Comparison of ENCODE assay signal across 22 cellular contexts in genomic region chr12:5292651-5293050, GRCh38.
A peak's percentile ranks its signal among the peaks of the same experiment; 100 is the strongest.
DNase-seq lines count a peak whose midpoint lies in the region; ATAC-seq and TF ChIP-seq lines count a peak whose summit lies in the region.
"Had no signal": no experiment of that assay in that cellular context is flagged by ENCODE, and none has a peak within 500 bp of the region (broad histone marks: within the 10 kb centered on the region; RNA-seq: fewer than 3 reads in every experiment).

No MANE protein-coding gene starts in this region.

- H3K4me3 ChIP-seq in osteoblast (ENCODE audit: insufficient read depth, low read length) = no peak overlapping the region
- no peak overlapping the region for H3K4me3 ChIP-seq in PC-3 (ENCODE audit: low read length)
- H3K4me3 ChIP-seq: BLaER1, GM12878 had no signal

- H2AFZ ChIP-seq in osteoblast (ENCODE audit: low read length) (no peak overlapping the region), PC-3 (ENCODE audit: low read length) (no peak overlapping the region)

- H3K79me2 ChIP-seq in osteoblast (ENCODE audit: insufficient read depth, low read length) (no peaks in the 10 kb centered on the region), PC-3 (ENCODE audit: low read length) (no peaks in the 10 kb centered on the region)

- POLR2A ChIA-PET in PC-3 (lab: Charles Lee; ENCODE audit: unreplicated experiment) = no interaction called here

- H3K4me2 ChIP-seq in osteoblast (ENCODE audit: insufficient read depth, low read length) (no peak overlapping the region), PC-3 (ENCODE audit: low read length) (no peak overlapping the region)
- H3K4me2 ChIP-seq: BLaER1 had no signal

- H3F3A ChIP-seq in PC-3 (ENCODE audit: low read length, unreplicated experiment) = no peaks in the 10 kb centered on the region

- H3K9me3 ChIP-seq in osteoblast (ENCODE audit: low read depth, low read length) (no peaks in the 10 kb centered on the region), PC-3 (ENCODE audit: low read length) (no peaks in the 10 kb centered on the region)
- H3K9me3 ChIP-seq: BE2C, BLaER1 had no signal

- H3K27ac ChIP-seq in osteoblast (ENCODE audit: low read depth, low read length) = no peak overlapping the region
- no peak overlapping the region for H3K27ac ChIP-seq in PC-3 (ENCODE audit: low read length)
- H3K27ac ChIP-seq: BLaER1 had no signal

- H3K4me1 ChIP-seq in osteoblast (ENCODE audit: insufficient read depth, low read length) (no peaks in the 10 kb centered on the region), PC-3 (ENCODE audit: insufficient read depth, low read length) (no peaks in the 10 kb centered on the region)
- H3K4me1 ChIP-seq: BE2C, BLaER1 had no signal

- ATAC-seq in PC-3 = no peak
- ATAC-seq: GM12878 had no signal

- intact Hi-C loops in PC-3 (cut with micrococcal nuclease) = no loop called here

- TF ChIP-seq EP300 in Ishikawa (IDR thresholded peaks at IDR 0.05; ENCODE audit: borderline replicate concordance) = no peak

- no peaks in the 10 kb centered on the region for H3K27me3 ChIP-seq in osteoblast (ENCODE audit: insufficient read depth, low read length)
- H3K27me3 ChIP-seq in PC-3 (ENCODE audit: low read length) = no peaks in the 10 kb centered on the region
- H3K27me3 ChIP-seq: BE2C, BLaER1 had no signal

- BruUV-seq in PC-3 (replicated peaks; lab: Mats Ljungman, UMichigan) = no TSS peak

- DNase-seq in osteoblast (ENCODE audit: insufficient read length, low spot score, missing footprints) (peak; percentile 41), PC-3 (no peak), SHP77 (lab: John Stamatoyannopoulos, UW) (no peak), ecto neural progenitor cell (ENCODE audit: low spot score) (no peak)
- DNase-seq: 8988T; ACHN; BE2C; C1 segment of cervical spinal cord; CD4-positive, alpha-beta memory T cell; CD4-positive, CD25-positive, alpha-beta regulatory T cell; CD8-positive, alpha-beta memory T cell; COR-L47; DMS 273 treated with DMSO at 0.1 percent for 48 hours; DMS153; DMS53; DMS79; DND-41; EL; GDM1 had no signal

- H3K36me3 ChIP-seq in osteoblast (ENCODE audit: insufficient read depth, low read length) (no peaks in the 10 kb centered on the region), PC-3 (ENCODE audit: low read depth, low read length) (no peaks in the 10 kb centered on the region)
- H3K36me3 ChIP-seq: BE2C, BLaER1 had no signal

- no peak for TF ChIP-seq RAD21 in Ishikawa (IDR thresholded peaks at IDR 0.05; ENCODE audit: low read depth)

- H3K9ac ChIP-seq in PC-3 (ENCODE audit: low read length) = no peak overlapping the region
- H3K9ac ChIP-seq: BLaER1 had no signal

- H3K9me2 ChIP-seq in PC-3 (replicated peaks; ENCODE audit: low read length) = no peaks in the 10 kb centered on the region

- TF ChIP-seq CTCF in osteoblast (IDR thresholded peaks at IDR 0.05; ENCODE audit: extremely low read depth, low read depth, low read length) = no peak
- no peak for TF ChIP-seq CTCF in PC-3 (conservative IDR thresholded peaks at IDR 0.05; ENCODE audit: low read depth, low read length)

- H4K20me1 ChIP-seq in osteoblast (ENCODE audit: insufficient read depth, low read length) (no peaks in the 10 kb centered on the region), PC-3 (ENCODE audit: low read length) (no peaks in the 10 kb centered on the region)
- H4K20me1 ChIP-seq: BLaER1 had no signal

- CTCF ChIA-PET in PC-3 (lab: Charles Lee) = no interaction called here

TF ChIP-seq in Ishikawa, 13 proteins besides CTCF, POLR2A, EP300 and RAD21:
- TF ChIP-seq EGR1 (IDR thresholded peaks at IDR 0.05) (0 out of 2 replicates have a peak, but pooled peaks have one; percentile 38), TEAD4 (IDR thresholded peaks at IDR 0.05) (no peak)
